Comparison of ENCODE assay signal across 30 cellular contexts in the genomic region with DNA sequence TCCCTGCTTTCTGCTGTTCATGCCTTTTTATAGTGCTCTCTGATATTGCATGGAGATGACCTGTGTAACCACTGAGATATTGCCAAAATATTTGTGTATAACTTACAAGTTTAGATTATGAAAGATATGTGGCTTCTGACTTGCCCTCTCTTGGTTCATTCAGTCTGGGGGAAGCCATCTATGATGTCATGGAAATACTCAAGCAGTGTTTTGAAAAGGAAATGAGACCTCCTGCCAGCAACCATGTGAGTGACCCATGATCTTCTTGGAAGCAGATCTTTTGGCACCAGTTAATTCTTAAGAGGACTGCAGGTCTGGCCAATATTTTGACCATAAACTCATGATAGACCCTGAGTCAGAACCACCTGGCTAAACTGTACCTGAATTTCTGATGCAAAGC.
DNase-seq lines count a peak whose midpoint lies in the region; FAIRE-seq and TF ChIP-seq lines count a peak whose summit lies in the region.
"Had no signal": no experiment of that assay in that cellular context is flagged by ENCODE, and none has a peak within 500 bp of the region (broad histone marks: within the 10 kb centered on the region; RNA-seq: fewer than 3 reads in every experiment).

No MANE protein-coding gene starts in this region.

- FAIRE-seq in H54 (lab: Jason Lieb, UNC) = peak; percentile 88
- FAIRE-seq: bronchial epithelial cell, D721Med, endometrium, TTC549 had no signal

- in situ Hi-C loops in SK-MEL-5 (cut with HindIII; ENCODE audit: low pct_unique_long_range_greater_than_20kb, low sequenced_read_pairs) = no loop called here

- H3K27ac ChIP-seq in adrenal gland = no peak overlapping the region
- H3K27ac ChIP-seq: foreskin keratinocyte, HL-60, ovary, stomach, transverse colon had no signal

- H3K27me3 ChIP-seq in adrenal gland = no peaks in the 10 kb centered on the region
- H3K27me3 ChIP-seq: foreskin keratinocyte, ovary, stomach, transverse colon had no signal

- H3K4me3 ChIP-seq in adrenal gland = no peak overlapping the region
- H3K4me3 ChIP-seq: ovary, stomach, transverse colon had no signal

- TF ChIP-seq CTCF in adrenal gland (IDR thresholded peaks at IDR 0.05) = no peak

- no peaks in the 10 kb centered on the region for H3K9me3 ChIP-seq in adrenal gland (replicated peaks in 1 of 3)
- H3K9me3 ChIP-seq: ovary, stomach, transverse colon had no signal

- intact Hi-C loops in adrenal gland (cut with DNase I) = no loop called here

- TF ChIP-seq POLR2A in H54 (IDR thresholded peaks at IDR 0.05; ENCODE audit: low read depth, low read length) (no peak), adrenal gland (IDR thresholded peaks at IDR 0.05) (no peak)

- H3K36me3 ChIP-seq in adrenal gland (replicated peaks in 1 of 2) = no peaks in the 10 kb centered on the region
- H3K36me3 ChIP-seq: ovary, stomach, transverse colon had no signal

- no peak for DNase-seq in H54 (ENCODE audit: insufficient read length, low spot score)
- DNase-seq in SK-MEL-5 (ENCODE audit: low read depth, low spot score) = peak; percentile 37
- DNase-seq in fibroblast of gingiva (ENCODE audit: low read depth) = peak; percentile 73
- DNase-seq in non-pigmented ciliary epithelial cell (ENCODE audit: low read depth) = peak; percentile 18
- DNase-seq in adrenal gland = no peak
- DNase-seq in NCI-H748 (lab: John Stamatoyannopoulos, UW; ENCODE audit: unreplicated experiment) = no peak
- DNase-seq in DMS53 treated with DMSO at 0.1 percent for 48 hours (lab: John Stamatoyannopoulos, UW; ENCODE audit: unreplicated experiment) = no peak
- DNase-seq in AG08396 (ENCODE audit: low spot score) = no peak
- DNase-seq: activated CD4-positive, alpha-beta memory T cell treated with anti-CD3 and anti-CD28 coated beads, Interleukin-2, amount 10 ng/mL, durations not matched to agents 7 days and 5 days; activated effector memory CD4-positive, alpha-beta T cell treated with anti-CD3 and anti-CD28 coated beads, Interleukin-2, amount 50 U/mL, for 16 hours; activated naive CD8-positive, alpha-beta T cell treated with anti-CD3 and anti-CD28 coated beads, Interleukin-2, amount 50 U/mL, for 24 hours; activated T-cell treated with anti-CD3 and anti-CD28 coated beads for 4 hours; cortex of kidney; EL; foreskin keratinocyte; hippocampal formation; immature natural killer cell; NCI-H1436 treated with DMSO at 0.1 percent for 48 hours; NCI-H2107; NCI-H510A; ovary; right cardiac atrium; stomach; T-cell; transverse colon had no signal

- H3K4me1 ChIP-seq in adrenal gland (replicated peaks in 1 of 2) = no peaks in the 10 kb centered on the region
- H3K4me1 ChIP-seq: foreskin keratinocyte, transverse colon had no signal

Comparison
In these comparisons a context has a peak if more than half of its experiments do, and no peak if none do; other contexts are left out.
1. DNase-seq: peak in SK-MEL-5 (single experiment), fibroblast of gingiva (single experiment) and non-pigmented ciliary epithelial cell (single experiment); none in H54 (single experiment), adrenal gland (0 of 7), NCI-H748 (single experiment), DMS53 treated with DMSO at 0.1 percent for 48 hours (single experiment) and AG08396 (single experiment).